ENCODE assay signal across 15 cellular contexts in the genomic region with DNA sequence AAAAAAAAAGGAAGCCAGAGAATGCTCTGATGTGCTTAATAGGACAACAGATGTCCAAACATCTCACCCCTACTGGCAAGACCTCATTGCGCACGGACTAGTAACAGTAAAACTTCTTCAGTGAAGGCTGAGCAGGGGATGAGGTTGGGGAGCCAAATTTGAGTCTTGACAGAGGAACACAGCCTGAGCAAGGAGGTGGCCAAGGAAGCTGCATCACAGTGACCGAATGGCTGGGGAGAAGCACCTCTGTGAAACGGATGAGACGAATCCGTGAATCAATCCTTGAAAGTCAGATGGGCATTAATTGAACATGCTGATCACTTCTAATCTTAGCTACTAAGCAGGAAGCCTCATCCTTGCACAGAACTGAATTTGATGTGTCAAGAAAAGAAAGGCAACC.
"Had no signal": no experiment of that assay in that cellular context is flagged by ENCODE, and none has a peak within 500 bp of the region (broad histone marks: within the 10 kb centered on the region; RNA-seq: fewer than 3 reads in every experiment).

No MANE protein-coding gene starts in this region.

- H3K27ac Mint-ChIP-seq: activated naive CD8-positive, alpha-beta T cell; immature natural killer cell; stimulated activated memory B cell treated with anti-CD40 and anti-IgM and Interleukin-4, amounts not matched to agents 10 μg/mL and 1 μg/mL and 100 μg/mL, for 72 hours had no signal

- H3K9me3 Mint-ChIP-seq: immature natural killer cell; stimulated activated memory B cell treated with anti-CD40 and anti-IgM and Interleukin-4, amounts not matched to agents 10 μg/mL and 1 μg/mL and 100 μg/mL, for 72 hours had no signal

- H3K36me3 Mint-ChIP-seq: activated naive CD8-positive, alpha-beta T cell; immature natural killer cell had no signal

- H3K9me3 ChIP-seq: breast epithelium, colonic mucosa, right atrium auricular region had no signal

- ATAC-seq: activated CD4-positive, CD25-positive, alpha-beta regulatory T cell treated with anti-CD3 and anti-CD28 coated beads, Interleukin-2, amount 50 U/mL, for 24 hours; left colon; stimulated activated memory B cell treated with anti-CD40 and anti-IgM and Interleukin-4, amounts not matched to agents 10 μg/mL and 1 μg/mL and 100 μg/mL, for 72 hours had no signal

- H3K4me1 Mint-ChIP-seq: immature natural killer cell had no signal

- H3K4me3 ChIP-seq: breast epithelium, colonic mucosa, right atrium auricular region had no signal

- H3K27ac ChIP-seq: colonic mucosa, epithelial cell of prostate had no signal

- H3K27me3 Mint-ChIP-seq: activated naive CD8-positive, alpha-beta T cell; stimulated activated memory B cell treated with anti-CD40 and anti-IgM and Interleukin-4, amounts not matched to agents 10 μg/mL and 1 μg/mL and 100 μg/mL, for 72 hours had no signal

- H3K4me3 Mint-ChIP-seq: activated naive CD8-positive, alpha-beta T cell; immature natural killer cell; stimulated activated memory B cell treated with anti-CD40 and anti-IgM and Interleukin-4, amounts not matched to agents 10 μg/mL and 1 μg/mL and 100 μg/mL, for 72 hours had no signal

- H3K4me1 ChIP-seq: breast epithelium, colonic mucosa had no signal

- H3K36me3 ChIP-seq: breast epithelium, colonic mucosa had no signal

- H3K27me3 ChIP-seq: breast epithelium, colonic mucosa, right atrium auricular region had no signal

- DNase-seq: activated effector memory CD4-positive, alpha-beta T cell treated with Interleukin-2 at 50 U/mL for 16 hours; activated T-cell treated with anti-CD3 and anti-CD28 coated beads, Interleukin-2, amount 50 U/mL, for 1 hour; colonic mucosa; effector CD8-positive, alpha-beta T cell; immature natural killer cell; left colon; small intestine; substantia nigra; trophoblast cell had no signal
